8 cellular contexts compared by ENCODE assay signal in genomic region chr22:38924197-38924952, GRCh38. TPM values are rescaled to one million over a fixed set of nuclear protein-coding genes. Genes with fewer than 3 reads are reported as not detected.
DNase-seq lines count a peak whose midpoint lies in the region; ATAC-seq and TF ChIP-seq lines count a peak whose summit lies in the region.

No MANE protein-coding gene starts in this region.

- POLR2A ChIA-PET in WTC11 (lab: Charles Lee), result no interaction called here

- DNase-seq in GM04503 (ENCODE audit: low read depth) (peak; percentile 73), NCI-H510A (lab: John Stamatoyannopoulos, UW) (peak; percentile 75), dermis blood vessel endothelial cell (peak; percentile 83), medulla oblongata (ENCODE audit: extremely low spot score) (peak; percentile 41), T-helper 9 cell (no peak), WTC11 (ENCODE audit: low spot score) (no peak)

- H3K36me3 Mint-ChIP-seq in WTC11, result no peaks in the 10 kb centered on the region

- H3K4me3 Mint-ChIP-seq in WTC11, result no peak overlapping the region

- H3K27ac Mint-ChIP-seq in WTC11, result no peak overlapping the region

- CTCF ChIA-PET in WTC11 (lab: Charles Lee), result interaction anchor here (1.0 kb wide), 1 partner anchor 54 kb away, joined by 4 read pairs; no protein-coding TSS in a partner anchor

- peaks cover 9% of the 10 kb centered on the region for H3K4me1 Mint-ChIP-seq in WTC11

- no peak for TF ChIP-seq CTCF in WTC11 (IDR thresholded peaks at IDR 0.05)

- no peaks in the 10 kb centered on the region for H3K9me3 Mint-ChIP-seq in WTC11

- H3K27me3 Mint-ChIP-seq in WTC11 (ENCODE audit: low read depth), result no peaks in the 10 kb centered on the region; the same call in none of the 2 replicates

- no peak for ATAC-seq in HG03469 (IDR thresholded peaks at IDR 0.05; ENCODE audit: unreplicated experiment)
- no peak for ATAC-seq in GM19463 (IDR thresholded peaks at IDR 0.05; ENCODE audit: unreplicated experiment)
- no peak for ATAC-seq in WTC11

TF ChIP-seq in WTC11, 78 proteins besides CTCF, POLR2A, EP300 and RAD21:
- TF ChIP-seq FOXP1 (CRISPR knock-in tag; IDR thresholded peaks at IDR 0.05; ENCODE audit: borderline replicate concordance) (no peak), SMAD4 (CRISPR knock-in tag; IDR thresholded peaks at IDR 0.05) (no peak), ZMAT4 (CRISPR knock-in tag; IDR thresholded peaks at IDR 0.05) (no peak), ZNF396 (CRISPR knock-in tag; IDR thresholded peaks at IDR 0.05; ENCODE audit: borderline replicate concordance) (no peak), ELF4 (CRISPR knock-in tag; IDR thresholded peaks at IDR 0.05; ENCODE audit: low read depth) (no peak), FOXP4 (CRISPR knock-in tag; IDR thresholded peaks at IDR 0.05) (no peak), ATF1 (CRISPR knock-in tag; IDR thresholded peaks at IDR 0.05) (no peak), KAT7 (CRISPR knock-in tag; IDR thresholded peaks at IDR 0.05; ENCODE audit: borderline replicate concordance) (no peak), NR3C1 (CRISPR knock-in tag; conservative IDR thresholded peaks at IDR 0.05; ENCODE audit: low read depth) (no peak), NR1H2 (CRISPR knock-in tag; IDR thresholded peaks at IDR 0.05) (no peak), TCF7 (CRISPR knock-in tag; IDR thresholded peaks at IDR 0.05; ENCODE audit: low read depth) (no peak), GRHL2 (CRISPR knock-in tag; IDR thresholded peaks at IDR 0.05; ENCODE audit: insufficient replicate concordance, severe bottlenecking) (no peak), NFE2L1 (CRISPR knock-in tag; IDR thresholded peaks at IDR 0.05) (no peak), ESRRA (CRISPR knock-in tag; IDR thresholded peaks at IDR 0.05; ENCODE audit: borderline replicate concordance) (no peak), MLX (CRISPR knock-in tag; IDR thresholded peaks at IDR 0.05) (no peak), NR2C2 (CRISPR knock-in tag; IDR thresholded peaks at IDR 0.05) (no peak)
- TF ChIP-seq, protein P1, sequence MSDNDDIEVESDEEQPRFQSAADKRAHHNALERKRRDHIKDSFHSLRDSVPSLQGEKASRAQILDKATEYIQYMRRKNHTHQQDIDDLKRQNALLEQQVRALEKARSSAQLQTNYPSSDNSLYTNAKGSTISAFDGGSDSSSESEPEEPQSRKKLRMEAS (CRISPR knock-in tag; IDR thresholded peaks at IDR 0.05), result no peak
- TF ChIP-seq, protein P2, sequence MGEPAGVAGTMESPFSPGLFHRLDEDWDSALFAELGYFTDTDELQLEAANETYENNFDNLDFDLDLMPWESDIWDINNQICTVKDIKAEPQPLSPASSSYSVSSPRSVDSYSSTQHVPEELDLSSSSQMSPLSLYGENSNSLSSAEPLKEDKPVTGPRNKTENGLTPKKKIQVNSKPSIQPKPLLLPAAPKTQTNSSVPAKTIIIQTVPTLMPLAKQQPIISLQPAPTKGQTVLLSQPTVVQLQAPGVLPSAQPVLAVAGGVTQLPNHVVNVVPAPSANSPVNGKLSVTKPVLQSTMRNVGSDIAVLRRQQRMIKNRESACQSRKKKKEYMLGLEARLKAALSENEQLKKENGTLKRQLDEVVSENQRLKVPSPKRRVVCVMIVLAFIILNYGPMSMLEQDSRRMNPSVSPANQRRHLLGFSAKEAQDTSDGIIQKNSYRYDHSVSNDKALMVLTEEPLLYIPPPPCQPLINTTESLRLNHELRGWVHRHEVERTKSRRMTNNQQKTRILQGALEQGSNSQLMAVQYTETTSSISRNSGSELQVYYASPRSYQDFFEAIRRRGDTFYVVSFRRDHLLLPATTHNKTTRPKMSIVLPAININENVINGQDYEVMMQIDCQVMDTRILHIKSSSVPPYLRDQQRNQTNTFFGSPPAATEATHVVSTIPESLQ (CRISPR knock-in tag; IDR thresholded peaks at IDR 0.05), result no peak
- TF ChIP-seq, protein P3, sequence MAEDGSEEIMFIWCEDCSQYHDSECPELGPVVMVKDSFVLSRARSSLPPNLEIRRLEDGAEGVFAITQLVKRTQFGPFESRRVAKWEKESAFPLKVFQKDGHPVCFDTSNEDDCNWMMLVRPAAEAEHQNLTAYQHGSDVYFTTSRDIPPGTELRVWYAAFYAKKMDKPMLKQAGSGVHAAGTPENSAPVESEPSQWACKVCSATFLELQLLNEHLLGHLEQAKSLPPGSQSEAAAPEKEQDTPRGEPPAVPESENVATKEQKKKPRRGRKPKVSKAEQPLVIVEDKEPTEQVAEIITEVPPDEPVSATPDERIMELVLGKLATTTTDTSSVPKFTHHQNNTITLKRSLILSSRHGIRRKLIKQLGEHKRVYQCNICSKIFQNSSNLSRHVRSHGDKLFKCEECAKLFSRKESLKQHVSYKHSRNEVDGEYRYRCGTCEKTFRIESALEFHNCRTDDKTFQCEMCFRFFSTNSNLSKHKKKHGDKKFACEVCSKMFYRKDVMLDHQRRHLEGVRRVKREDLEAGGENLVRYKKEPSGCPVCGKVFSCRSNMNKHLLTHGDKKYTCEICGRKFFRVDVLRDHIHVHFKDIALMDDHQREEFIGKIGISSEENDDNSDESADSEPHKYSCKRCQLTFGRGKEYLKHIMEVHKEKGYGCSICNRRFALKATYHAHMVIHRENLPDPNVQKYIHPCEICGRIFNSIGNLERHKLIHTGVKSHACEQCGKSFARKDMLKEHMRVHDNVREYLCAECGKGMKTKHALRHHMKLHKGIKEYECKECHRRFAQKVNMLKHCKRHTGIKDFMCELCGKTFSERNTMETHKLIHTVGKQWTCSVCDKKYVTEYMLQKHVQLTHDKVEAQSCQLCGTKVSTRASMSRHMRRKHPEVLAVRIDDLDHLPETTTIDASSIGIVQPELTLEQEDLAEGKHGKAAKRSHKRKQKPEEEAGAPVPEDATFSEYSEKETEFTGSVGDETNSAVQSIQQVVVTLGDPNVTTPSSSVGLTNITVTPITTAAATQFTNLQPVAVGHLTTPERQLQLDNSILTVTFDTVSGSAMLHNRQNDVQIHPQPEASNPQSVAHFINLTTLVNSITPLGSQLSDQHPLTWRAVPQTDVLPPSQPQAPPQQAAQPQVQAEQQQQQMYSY (CRISPR knock-in tag; IDR thresholded peaks at IDR 0.05), result no peak
- TF ChIP-seq, protein P4, sequence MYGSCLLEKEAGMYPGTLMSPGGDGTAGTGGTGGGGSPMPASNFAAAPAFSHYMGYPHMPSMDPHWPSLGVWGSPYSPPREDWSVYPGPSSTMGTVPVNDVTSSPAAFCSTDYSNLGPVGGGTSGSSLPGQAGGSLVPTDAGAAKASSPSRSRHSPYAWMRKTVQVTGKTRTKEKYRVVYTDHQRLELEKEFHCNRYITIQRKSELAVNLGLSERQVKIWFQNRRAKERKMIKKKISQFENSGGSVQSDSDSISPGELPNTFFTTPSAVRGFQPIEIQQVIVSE (CRISPR knock-in tag; IDR thresholded peaks at IDR 0.05; ENCODE audit: borderline replicate concordance), result no peak

RNA-seq across cellular contexts. Expression of gene APOBEC3A, which starts 33.0 kb away (rescaled TPM):
- not detected in 2 replicates for total RNA-seq in dermis blood vessel endothelial cell
- not detected in 3 replicates for total RNA-seq in WTC11 (2021)

RNA-seq across cellular contexts. Expression of gene CBX6, which starts 52.4 kb away (rescaled TPM):
- 22.1 and 32.4 TPM in 2 replicates for total RNA-seq in dermis blood vessel endothelial cell
- 21.5 to 27.0 TPM (median 23.8 TPM) in 3 replicates for total RNA-seq in WTC11 (2021)

RNA-seq across cellular contexts. Expression of gene APOBEC3B, which starts 57.8 kb away (rescaled TPM):
- under 0.01 and 2.5 TPM in 2 replicates for total RNA-seq in dermis blood vessel endothelial cell
- total RNA-seq in WTC11 (2021), result 4.0 to 7.5 TPM (median 6.4 TPM) in 3 replicates

Comparison
In these comparisons a context has a peak if more than half of its experiments do, and no peak if none do; other contexts are left out.
1. DNase-seq: peak in GM04503 (single experiment), NCI-H510A (single experiment), dermis blood vessel endothelial cell (single experiment) and medulla oblongata (single experiment); none in T-helper 9 cell (single experiment) and WTC11 (single experiment).